In genomic region chr14:52522033-52522432, GRCh38 we compare ENCODE assay signal across 25 cellular contexts.
"Had no signal": no experiment of that assay in that cellular context is flagged by ENCODE, and none has a peak within 500 bp of the region (broad histone marks: within the 10 kb centered on the region; RNA-seq: fewer than 3 reads in every experiment).

No MANE protein-coding gene starts in this region.

- FAIRE-seq: endothelial cell of umbilical vein had no signal

- DNase-seq: dermis blood vessel endothelial cell; effector memory CD4-positive, alpha-beta T cell; foreskin keratinocyte; glutamatergic neuron; heart right ventricle; hypothalamus; immature natural killer cell; islet precursor cell; kidney glomerular epithelial cell; left ventricle myocardium superior; lower lobe of right lung; natural killer cell; occipital lobe; ovary; stimulated activated CD4-positive, alpha-beta T cell treated with anti-CD3 and anti-CD28 coated beads, Interleukin-2, amount 100 ng/mL, for 24 hours; stimulated activated CD4-positive, alpha-beta T cell treated with anti-CD3 and anti-CD28 coated beads, Interleukin-4, amount 100 ng/mL, for 24 hours; stimulated activated naive CD4-positive, alpha-beta T cell treated with Interleukin-2 at 50 U/mL for 16 hours; stomach; thyroid gland had no signal

- H3K27me3 ChIP-seq: esophagus muscularis mucosa, foreskin keratinocyte, heart right ventricle, ovary, stomach, thyroid gland, vagina had no signal

- H3K27ac ChIP-seq: coronary artery, esophagus muscularis mucosa, foreskin keratinocyte, heart right ventricle, lower lobe of right lung, ovary, stomach, thyroid gland, vagina had no signal

- ATAC-seq: foreskin keratinocyte; heart right ventricle; left ventricle myocardium superior; lower lobe of right lung; natural killer cell; sciatic nerve; stimulated activated effector memory CD8-positive, alpha-beta T cell treated with anti-CD3 and anti-CD28 coated beads, Interleukin-12 subunit alpha, Interleukin-12 subunit beta, amount 100 ng/mL, for 72 hours had no signal

- H3K9me3 ChIP-seq: esophagus muscularis mucosa, heart right ventricle, lower lobe of right lung, ovary, stomach, thyroid gland, vagina had no signal

- H3K4me3 ChIP-seq: coronary artery, esophagus muscularis mucosa, heart right ventricle, lower lobe of right lung, ovary, stomach, thyroid gland, vagina had no signal

- H3K4me1 ChIP-seq: esophagus muscularis mucosa, foreskin keratinocyte, heart right ventricle, lower lobe of right lung, thyroid gland, vagina had no signal

- H3K36me3 ChIP-seq: lower lobe of right lung, ovary, thyroid gland, vagina had no signal
